1 cellular context compared by ENCODE assay signal in genomic region chr20:32354592-32355416, GRCh38.
A peak's percentile ranks its signal among the peaks of the same experiment; 100 is the strongest.
TF ChIP-seq lines count a peak whose summit lies in the region.

No MANE protein-coding gene starts in this region.

TF ChIP-seq in IMR-90, 13 proteins besides CTCF, POLR2A, EP300 and RAD21 (continued from another document):
- TF ChIP-seq USF2 (IDR thresholded peaks at IDR 0.05; ENCODE audit: low read depth, low read length) (peak; percentile 9; the same call in 1 of the 2 replicates), CHD1 (IDR thresholded peaks at IDR 0.05; ENCODE audit: low read depth, low read length) (no peak)
